1 cellular context compared by ENCODE assay signal in genomic region chr2:169584005-169584877, GRCh38.
A peak's percentile ranks its signal among the peaks of the same experiment; 100 is the strongest.
TF ChIP-seq lines count a peak whose summit lies in the region.

TSS of gene PPIG (plus strand) at chr2:169584351. CDS start at chr2:169604042, 19,691 bp downstream.

TF ChIP-seq in K562, 482 proteins besides CTCF, POLR2A, EP300 and RAD21 (continued from another document and continues in another):
- TF ChIP-seq ZBTB33 (CRISPR knock-in tag; IDR thresholded peaks at IDR 0.05) (peak; percentile 80), E4F1 (CRISPR knock-in tag; IDR thresholded peaks at IDR 0.05; ENCODE audit: borderline replicate concordance) (peak; percentile 75; the same call in 1 of the 2 replicates), RB1 (IDR thresholded peaks at IDR 0.05; ENCODE audit: low read depth) (peak; percentile 96), PBX2 (CRISPR knock-in tag; IDR thresholded peaks at IDR 0.05; ENCODE audit: low read depth) (0 out of 2 replicates have a peak, but pooled peaks have one; percentile 19), PBX2 (tag; conservative IDR thresholded peaks at IDR 0.05; ENCODE audit: low read depth) (peak; percentile 41; the same call in 1 of the 2 replicates), SLC30A9 (CRISPR knock-in tag; IDR thresholded peaks at IDR 0.05) (no peak), TRIM28 (IDR thresholded peaks at IDR 0.05) (peak; percentile 100), ZNF165 (CRISPR knock-in tag; IDR thresholded peaks at IDR 0.05; ENCODE audit: borderline replicate concordance) (no peak), ZC3H11A (IDR thresholded peaks at IDR 0.05; ENCODE audit: low read depth, low read length) (no peak), ATF3 (IDR thresholded peaks at IDR 0.05) (peak; percentile 96), ATF3 (CRISPR knock-in tag; conservative IDR thresholded peaks at IDR 0.05) (peak; percentile 94), ZNF232 (CRISPR knock-in tag; IDR thresholded peaks at IDR 0.05) (peak; percentile 36; the same call in 1 of the 2 replicates), CUX1 (CRISPR knock-in tag; IDR thresholded peaks at IDR 0.05) (no peak; the same call in 1 of the 2 replicates), MAFF (IDR thresholded peaks at IDR 0.05; ENCODE audit: low read length) (no peak), TCF7L2 (IDR thresholded peaks at IDR 0.05; ENCODE audit: low read depth, low read length) (0 out of 2 replicates have a peak, but pooled peaks have one; percentile 5), ZMIZ1 (IDR thresholded peaks at IDR 0.05; ENCODE audit: low read depth in 2 of 2, low read length in 2 of 2) (peak in 1 of 2 experiments; percentile 34; a peak in 1 of 4 replicates), E2F6 (IDR thresholded peaks at IDR 0.05; ENCODE audit: borderline replicate concordance in 1 of 2, extremely low read depth in 1 of 2, insufficient read depth in 1 of 2, insufficient read length in 1 of 2, low read depth in 1 of 2, low read length in 1 of 2, poor library complexity in 1 of 2, severe bottlenecking in 1 of 2) (peak; percentile 71 to 79), PRPF4 (IDR thresholded peaks at IDR 0.05; ENCODE audit: insufficient read depth, low read depth, low read length, poor library complexity, severe bottlenecking) (no peak), RAD51 (IDR thresholded peaks at IDR 0.05; ENCODE audit: borderline replicate concordance, low read depth) (0 out of 2 replicates have a peak, but pooled peaks have one; percentile 18), YBX1 (IDR thresholded peaks at IDR 0.05) (no peak), KDM4B (IDR thresholded peaks at IDR 0.05; ENCODE audit: borderline replicate concordance in 2 of 2, low read depth in 1 of 2) (peak in 1 of 2 experiments; percentile 86; a peak in 2 of 4 replicates), KDM5B (IDR thresholded peaks at IDR 0.05; ENCODE audit: insufficient replicate concordance, low read depth, low read length) (peak; percentile 88), FOXO4 (CRISPR knock-in tag; IDR thresholded peaks at IDR 0.05) (no peak), EHMT2 (IDR thresholded peaks at IDR 0.05) (peak; percentile 78), USF2 (CRISPR knock-in tag; IDR thresholded peaks at IDR 0.05) (no peak), ZBED1 (IDR thresholded peaks at IDR 0.05) (no peak)
- TF ChIP-seq, protein P1, sequence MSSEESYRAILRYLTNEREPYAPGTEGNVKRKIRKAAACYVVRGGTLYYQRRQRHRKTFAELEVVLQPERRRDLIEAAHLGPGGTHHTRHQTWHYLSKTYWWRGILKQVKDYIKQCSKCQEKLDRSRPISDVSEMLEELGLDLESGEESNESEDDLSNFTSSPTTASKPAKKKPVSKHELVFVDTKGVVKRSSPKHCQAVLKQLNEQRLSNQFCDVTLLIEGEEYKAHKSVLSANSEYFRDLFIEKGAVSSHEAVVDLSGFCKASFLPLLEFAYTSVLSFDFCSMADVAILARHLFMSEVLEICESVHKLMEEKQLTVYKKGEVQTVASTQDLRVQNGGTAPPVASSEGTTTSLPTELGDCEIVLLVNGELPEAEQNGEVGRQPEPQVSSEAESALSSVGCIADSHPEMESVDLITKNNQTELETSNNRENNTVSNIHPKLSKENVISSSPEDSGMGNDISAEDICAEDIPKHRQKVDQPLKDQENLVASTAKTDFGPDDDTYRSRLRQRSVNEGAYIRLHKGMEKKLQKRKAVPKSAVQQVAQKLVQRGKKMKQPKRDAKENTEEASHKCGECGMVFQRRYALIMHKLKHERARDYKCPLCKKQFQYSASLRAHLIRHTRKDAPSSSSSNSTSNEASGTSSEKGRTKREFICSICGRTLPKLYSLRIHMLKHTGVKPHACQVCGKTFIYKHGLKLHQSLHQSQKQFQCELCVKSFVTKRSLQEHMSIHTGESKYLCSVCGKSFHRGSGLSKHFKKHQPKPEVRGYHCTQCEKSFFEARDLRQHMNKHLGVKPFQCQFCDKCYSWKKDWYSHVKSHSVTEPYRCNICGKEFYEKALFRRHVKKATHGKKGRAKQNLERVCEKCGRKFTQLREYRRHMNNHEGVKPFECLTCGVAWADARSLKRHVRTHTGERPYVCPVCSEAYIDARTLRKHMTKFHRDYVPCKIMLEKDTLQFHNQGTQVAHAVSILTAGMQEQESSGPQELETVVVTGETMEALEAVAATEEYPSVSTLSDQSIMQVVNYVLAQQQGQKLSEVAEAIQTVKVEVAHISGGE (CRISPR knock-in tag; IDR thresholded peaks at IDR 0.05): peak in 1 of 3 experiments; percentile 44; a peak in 2 of 6 replicates
